Comparison of ENCODE assay signal across 1 cellular context in genomic region chr6:17883665-17884500, GRCh38.
TF ChIP-seq lines count a peak whose summit lies in the region.

No MANE protein-coding gene starts in this region.

TF ChIP-seq in GM23338, 12 proteins besides CTCF, POLR2A, EP300 and RAD21 (continued from another document):
- TF ChIP-seq REST (IDR thresholded peaks at IDR 0.05; ENCODE audit: unreplicated experiment) = no peak
- no peak for TF ChIP-seq EZH2 (IDR thresholded peaks at IDR 0.05; ENCODE audit: low read depth, unreplicated experiment)
- TF ChIP-seq EZH2phosphoT487 (IDR thresholded peaks at IDR 0.05; ENCODE audit: unreplicated experiment) = no peak
- TF ChIP-seq ZNF331 (CRISPR knock-in tag; IDR thresholded peaks at IDR 0.05; ENCODE audit: low read depth) = no peak
TF ChIP-seq in GM23338: peak in this region for 0.
